Comparison of ENCODE assay signal across 20 cellular contexts in genomic region chr7:19852192-19852591, GRCh38.
"Had no signal": no experiment of that assay in that cellular context is flagged by ENCODE, and none has a peak within 500 bp of the region (broad histone marks: within the 10 kb centered on the region; RNA-seq: fewer than 3 reads in every experiment).

No MANE protein-coding gene starts in this region.

- DNase-seq: activated CD4-positive, alpha-beta memory T cell treated with anti-CD3 and anti-CD28 coated beads, Interleukin-2, amount 10 ng/mL, durations not matched to agents 7 days and 5 days; activated CD4-positive, alpha-beta T cell treated with anti-CD3 and anti-CD28 coated beads, Interleukin-2, amount 10 ng/mL, durations not matched to agents 24 days and 14 days; activated effector memory CD4-positive, alpha-beta T cell treated with anti-CD3 and anti-CD28 coated beads, Interleukin-2, amount 50 U/mL, for 16 hours; activated naive CD4-positive, alpha-beta T cell treated with anti-CD3 and anti-CD28 coated beads, Interleukin-2, amount 50 U/mL, for 16 hours; activated naive CD8-positive, alpha-beta T cell treated with anti-CD3 and anti-CD28 coated beads, Interleukin-2, amount 50 U/mL, for 24 hours; activated T-cell treated with anti-CD3 and anti-CD28 coated beads for 4 hours; cerebellar nuclear complex; head of caudate nucleus; left cardiac atrium; midbrain; natural killer cell; stimulated activated CD4-positive, alpha-beta T cell treated with anti-CD3 and anti-CD28 coated beads, Interleukin-4, amount 100 ng/mL, for 24 hours; stimulated activated naive CD4-positive, alpha-beta T cell treated with Interleukin-2 at 50 U/mL for 16 hours had no signal

- H3K4me3 ChIP-seq: gastroesophageal sphincter, thoracic aorta, vagina had no signal

- H3K9me3 ChIP-seq: gastroesophageal sphincter, thoracic aorta, vagina had no signal

- H3K4me1 ChIP-seq: gastroesophageal sphincter, vagina had no signal

- H3K27ac ChIP-seq: epithelial cell of prostate, gastroesophageal sphincter, thoracic aorta, vagina, VCaP had no signal

- FAIRE-seq: islet of Langerhans had no signal

- ATAC-seq: activated CD4-positive, CD25-positive, alpha-beta regulatory T cell treated with anti-CD3 and anti-CD28 coated beads, Interleukin-2, amount 50 U/mL, for 24 hours; activated naive CD8-positive, alpha-beta T cell treated with anti-CD3 and anti-CD28 coated beads, Interleukin-2, amount 50 U/mL, for 24 hours; gastroesophageal sphincter; left cardiac atrium; natural killer cell had no signal
